Comparison of ENCODE assay signal across 1 cellular context in genomic region chr17:7021993-7022778, GRCh38.
TF ChIP-seq lines count a peak whose summit lies in the region.

No MANE protein-coding gene starts in this region.

TF ChIP-seq in HepG2, 621 proteins besides CTCF, POLR2A, EP300 and RAD21 (continued from another document and continues in another):
- TF ChIP-seq ZNF644 (CRISPR knock-in tag; IDR thresholded peaks at IDR 0.05; ENCODE audit: low read depth) (no peak), PREB (CRISPR knock-in tag; IDR thresholded peaks at IDR 0.05) (no peak), ZNF781 (CRISPR knock-in tag; IDR thresholded peaks at IDR 0.05; ENCODE audit: borderline replicate concordance, not compliant biosample characterization) (no peak), ZFP37 (CRISPR knock-in tag; IDR thresholded peaks at IDR 0.05; ENCODE audit: borderline replicate concordance) (no peak), JUNB (CRISPR knock-in tag; IDR thresholded peaks at IDR 0.05; ENCODE audit: borderline replicate concordance) (no peak), ZNF451 (CRISPR knock-in tag; IDR thresholded peaks at IDR 0.05) (no peak), ZNF747 (CRISPR knock-in tag; IDR thresholded peaks at IDR 0.05; ENCODE audit: borderline replicate concordance) (no peak), HNRNPLL (IDR thresholded peaks at IDR 0.05; ENCODE audit: low read depth, low read length, poor library complexity, severe bottlenecking) (peak; percentile 51), TEAD2 (CRISPR knock-in tag; IDR thresholded peaks at IDR 0.05) (no peak), PCBP2 (optimal IDR thresholded peaks at IDR 0.05; ENCODE audit: low read depth, low read length, poor library complexity, severe bottlenecking) (no peak), ZBTB10 (CRISPR knock-in tag; IDR thresholded peaks at IDR 0.05; ENCODE audit: borderline replicate concordance) (no peak; the same call in 1 of the 2 replicates), ZNF407 (CRISPR knock-in tag; IDR thresholded peaks at IDR 0.05; ENCODE audit: not compliant biosample characterization) (no peak), HNRNPH1 (optimal IDR thresholded peaks at IDR 0.05; ENCODE audit: low read depth, low read length) (no peak), ZNF788 (CRISPR knock-in tag; IDR thresholded peaks at IDR 0.05; ENCODE audit: borderline replicate concordance) (peak; percentile 69; the same call in 1 of the 2 replicates), NBN (conservative IDR thresholded peaks at IDR 0.05) (no peak), ZNF329 (CRISPR knock-in tag; IDR thresholded peaks at IDR 0.05; ENCODE audit: low read depth) (no peak), FOSL1 (CRISPR knock-in tag; IDR thresholded peaks at IDR 0.05; ENCODE audit: borderline replicate concordance) (no peak), ARHGAP35 (CRISPR knock-in tag; IDR thresholded peaks at IDR 0.05; ENCODE audit: borderline replicate concordance) (no peak), EZH2 (conservative IDR thresholded peaks at IDR 0.05; ENCODE audit: low read depth, low read length) (no peak), KAT8 (CRISPR knock-in tag; IDR thresholded peaks at IDR 0.05) (peak; percentile 62; the same call in 1 of the 2 replicates), ZNF607 (CRISPR knock-in tag; IDR thresholded peaks at IDR 0.05; ENCODE audit: borderline replicate concordance) (no peak), HNRNPUL1 (IDR thresholded peaks at IDR 0.05; ENCODE audit: low read depth, low read length) (no peak), NR0B2 (CRISPR knock-in tag; IDR thresholded peaks at IDR 0.05) (no peak), MTF2 (CRISPR knock-in tag; IDR thresholded peaks at IDR 0.05; ENCODE audit: borderline replicate concordance) (no peak), ZNF775 (CRISPR knock-in tag; IDR thresholded peaks at IDR 0.05; ENCODE audit: borderline replicate concordance) (no peak), MAFK (conservative IDR thresholded peaks at IDR 0.05 in 1 of 2, IDR thresholded peaks at IDR 0.05 in 1 of 2; ENCODE audit: low read length in 2 of 2) (no peak), ISX (CRISPR knock-in tag; conservative IDR thresholded peaks at IDR 0.05) (no peak), ATF6 (CRISPR knock-in tag; conservative IDR thresholded peaks at IDR 0.05) (no peak), SUZ12 (IDR thresholded peaks at IDR 0.05; ENCODE audit: low read depth, low read length) (no peak), TCF7L2 (IDR thresholded peaks at IDR 0.05; ENCODE audit: low read depth, low read length) (no peak), ARID5B (CRISPR knock-in tag; IDR thresholded peaks at IDR 0.05) (0 out of 2 replicates have a peak, but pooled peaks have one; percentile 37), HMGXB3 (CRISPR knock-in tag; IDR thresholded peaks at IDR 0.05; ENCODE audit: borderline replicate concordance) (no peak), ETV6 (CRISPR knock-in tag; conservative IDR thresholded peaks at IDR 0.05) (0 out of 2 replicates have a peak, but pooled peaks have one; percentile 25)
